ENCODE assay signal across 17 cellular contexts in genomic region chr10:123502983-123503382, GRCh38.
DNase-seq lines count a peak whose midpoint lies in the region; ATAC-seq and TF ChIP-seq lines count a peak whose summit lies in the region.
"Had no signal": no experiment of that assay in that cellular context is flagged by ENCODE, and none has a peak within 500 bp of the region (broad histone marks: within the 10 kb centered on the region; RNA-seq: fewer than 3 reads in every experiment).

No MANE protein-coding gene starts in this region.

- H3K27ac ChIP-seq in MM.1S (ENCODE audit: low read length) = no peak overlapping the region
- no peak overlapping the region for H3K27ac ChIP-seq in neural cell (ENCODE audit: low read length)
- H3K27ac ChIP-seq in uterus = no peak overlapping the region
- H3K27ac ChIP-seq: foreskin keratinocyte, lower lobe of right lung had no signal

- no peaks in the 10 kb centered on the region for H3K79me2 ChIP-seq in MM.1S (ENCODE audit: low read length)
- H3K79me2 ChIP-seq in neural cell (replicated peaks; ENCODE audit: insufficient read depth, low read length) = no peaks in the 10 kb centered on the region

- H3K9ac ChIP-seq in MM.1S (ENCODE audit: low read length) (no peak overlapping the region), neural cell (ENCODE audit: low read length) (no peak overlapping the region)

- no peak overlapping the region for H3K4me2 ChIP-seq in MM.1S (ENCODE audit: low read depth, low read length)
- no peak overlapping the region for H3K4me2 ChIP-seq in neural cell (ENCODE audit: low read length)

- no peaks in the 10 kb centered on the region for H3K27me3 ChIP-seq in MM.1S (replicated peaks; ENCODE audit: insufficient read depth, low read length)
- H3K27me3 ChIP-seq in neural cell (ENCODE audit: insufficient read depth, low read depth, low read length) = no peaks in the 10 kb centered on the region
- H3K27me3 ChIP-seq in uterus = no peaks in the 10 kb centered on the region
- H3K27me3 ChIP-seq: foreskin keratinocyte had no signal

- no peaks in the 10 kb centered on the region for H3K36me3 ChIP-seq in MM.1S (replicated peaks; ENCODE audit: insufficient read depth, low read length)
- no peaks in the 10 kb centered on the region for H3K36me3 ChIP-seq in neural cell (ENCODE audit: insufficient read depth, low read length)
- H3K36me3 ChIP-seq in uterus = no peaks in the 10 kb centered on the region
- H3K36me3 ChIP-seq: lower lobe of right lung had no signal

- H4K20me1 ChIP-seq in MM.1S (ENCODE audit: insufficient read depth, low read length) (no peaks in the 10 kb centered on the region), neural cell (ENCODE audit: insufficient read depth) (no peaks in the 10 kb centered on the region)

- no peak for TF ChIP-seq EP300 in neural cell (conservative IDR thresholded peaks at IDR 0.05; ENCODE audit: poor library complexity, severe bottlenecking)

- H2AFZ ChIP-seq in MM.1S (ENCODE audit: low read length) (no peak overlapping the region), neural cell (ENCODE audit: low read depth, low read length) (no peak overlapping the region)

- peak; percentile 65 for TF ChIP-seq RAD21 in neural cell (conservative IDR thresholded peaks at IDR 0.05)

- peaks cover 36% of the 10 kb centered on the region for H3K4me1 ChIP-seq in MM.1S (ENCODE audit: low read length)
- no peaks in the 10 kb centered on the region for H3K4me1 ChIP-seq in uterus
- H3K4me1 ChIP-seq: foreskin keratinocyte, lower lobe of right lung had no signal

- TF ChIP-seq POLR2A in uterus (IDR thresholded peaks at IDR 0.05) = no peak

- no peaks in the 10 kb centered on the region for H3K9me3 ChIP-seq in MM.1S (replicated peaks; ENCODE audit: insufficient read depth, low read length)
- no peaks in the 10 kb centered on the region for H3K9me3 ChIP-seq in neural cell (ENCODE audit: low read length)
- no peaks in the 10 kb centered on the region for H3K9me3 ChIP-seq in uterus
- H3K9me3 ChIP-seq: lower lobe of right lung had no signal

- no peaks in the 10 kb centered on the region for H3K9me2 ChIP-seq in MM.1S (replicated peaks; ENCODE audit: insufficient read depth, low read length)
- no peaks in the 10 kb centered on the region for H3K9me2 ChIP-seq in neural cell (ENCODE audit: insufficient read depth, low read length)

- no peak for ATAC-seq in HG03354 (IDR thresholded peaks at IDR 0.05; ENCODE audit: poor library complexity, severe bottlenecking, unreplicated experiment)
- no peak for ATAC-seq in left lobe of liver
- ATAC-seq: activated T-cell treated with anti-CD3 and anti-CD28 coated beads, Interleukin-2, amount 50 U/mL, for 4 hours; lower lobe of right lung; naive thymus-derived CD8-positive, alpha-beta T cell had no signal

- DNase-seq in MM.1S = peak; percentile 14
- peak; percentile 14 for DNase-seq in NOMO-1 treated with dmso at 0.1 percent for 144 hours (lab: John Stamatoyannopoulos, UW; ENCODE audit: unreplicated experiment)
- DNase-seq in uterus = no peak
- no peak for DNase-seq in left lobe of liver (ENCODE audit: low spot score)
- DNase-seq: activated CD4-positive, alpha-beta T cell treated with anti-CD3 and anti-CD28 coated beads, Interleukin-2, amount 10 ng/mL, durations not matched to agents 7 days and 5 days; activated T-cell treated with anti-CD3 and anti-CD28 coated beads, Interleukin-2, amount 50 U/mL, for 4 hours; CD4-positive, alpha-beta T cell; lower lobe of right lung; naive thymus-derived CD8-positive, alpha-beta T cell; NCI-H524 treated with DMSO at 0.1 percent for 48 hours; Right ventricle myocardium superior; stimulated activated CD4-positive, alpha-beta T cell treated with anti-CD3 and anti-CD28 coated beads, Interleukin-15, amount 100 ng/mL, for 24 hours; T-helper 9 cell had no signal

- no peaks in the 10 kb centered on the region for H3F3A ChIP-seq in MM.1S (ENCODE audit: insufficient read depth, low read length)
- H3F3A ChIP-seq in neural cell (ENCODE audit: insufficient read depth, low read length, poor library complexity, severe bottlenecking) = no peaks in the 10 kb centered on the region

- no peak overlapping the region for H3K4me3 ChIP-seq in MM.1S (ENCODE audit: low read length)
- H3K4me3 ChIP-seq in neural cell (ENCODE audit: low read length) = no peak overlapping the region
- H3K4me3 ChIP-seq in uterus = no peak overlapping the region
- H3K4me3 ChIP-seq: lower lobe of right lung had no signal

- TF ChIP-seq CTCF in GM12873 (IDR thresholded peaks at IDR 0.05; ENCODE audit: insufficient read depth, low read depth, low read length, missing control alignments) (peak; percentile 39), MM.1S (IDR thresholded peaks at IDR 0.05; ENCODE audit: low read length) (peak; percentile 43), neural cell (IDR thresholded peaks at IDR 0.05; ENCODE audit: poor library complexity, severe bottlenecking) (peak; percentile 61), uterus (IDR thresholded peaks at IDR 0.05) (no peak)

- intact Hi-C loops in uterus (cut with DNase I; ENCODE audit: low total_unique reads) = no loop called here

TF ChIP-seq in neural cell, 6 proteins besides CTCF, POLR2A, EP300 and RAD21:
- TF ChIP-seq POLR2AphosphoS5 (IDR thresholded peaks at IDR 0.05) (no peak), SMC3 (conservative IDR thresholded peaks at IDR 0.05; ENCODE audit: poor library complexity) (peak; percentile 41)

Comparison
In these comparisons a context has a peak if more than half of its experiments do, and no peak if none do; other contexts are left out.
1. CTCF ChIP-seq: peak in GM12873 (single experiment), MM.1S (single experiment) and neural cell (single experiment); none in uterus (0 of 4).
2. DNase-seq: peak in MM.1S (single experiment) and NOMO-1 treated with dmso at 0.1 percent for 144 hours (single experiment); none in uterus (0 of 2) and left lobe of liver (single experiment).